ENCODE assay signal across 9 cellular contexts in the genomic region with DNA sequence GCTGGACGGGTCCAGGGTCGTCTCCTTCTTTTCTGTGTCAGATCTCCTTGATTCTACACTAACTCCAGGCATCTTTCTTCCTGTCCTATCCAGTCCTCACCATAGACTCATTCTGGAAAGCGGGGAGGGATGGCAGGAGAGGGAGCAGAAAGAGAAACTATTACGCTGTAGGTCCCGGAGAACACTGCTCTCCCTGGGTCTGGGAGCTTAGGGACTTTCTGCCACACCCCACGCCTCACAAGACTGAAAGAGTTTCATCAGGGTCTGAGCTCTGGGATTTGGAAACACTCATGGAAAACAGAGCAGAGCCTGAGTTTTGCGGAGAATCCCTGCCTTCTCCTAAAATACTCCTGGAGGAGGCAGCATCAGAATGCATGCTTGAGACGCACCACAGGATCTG. TPM values are rescaled to one million over a fixed set of nuclear protein-coding genes. Genes with fewer than 3 reads are reported as not detected.
DNase-seq lines count a peak whose midpoint lies in the region; ATAC-seq and TF ChIP-seq lines count a peak whose summit lies in the region.
"Had no signal": no experiment of that assay in that cellular context is flagged by ENCODE, and none has a peak within 500 bp of the region (broad histone marks: within the 10 kb centered on the region; RNA-seq: fewer than 3 reads in every experiment).

No MANE protein-coding gene starts in this region.

- TF ChIP-seq CTCF in neural crest cell (conservative IDR thresholded peaks at IDR 0.05) (no peak), uterus (IDR thresholded peaks at IDR 0.05) (peak in 1 of 4 experiments; percentile 1)

- no peak overlapping the region for H3K4me3 Mint-ChIP-seq in neural crest cell

- no peak for DNase-seq in activated naive CD4-positive, alpha-beta T cell treated with anti-CD3 and anti-CD28 coated beads, Interleukin-2, amount 50 U/mL, for 72 hours (ENCODE audit: low spot score in 2 of 2)
- no peak for DNase-seq in activated naive CD4-positive, alpha-beta T cell treated with anti-CD3 and anti-CD28 coated beads, Interleukin-2, amount 50 U/mL, for 16 hours
- DNase-seq in neural crest cell (ENCODE audit: low read depth, low spot score), result no peak
- peak; percentile 59 to 69 for DNase-seq in uterus
- DNase-seq in DMS79 treated with DMSO at 0.1 percent for 48 hours (lab: John Stamatoyannopoulos, UW), result no peak
- DNase-seq in kidney tubule cell (ENCODE audit: low spot score), result no peak

- peaks cover 0 to 3% of the 10 kb centered on the region in 2 donors for H3K4me1 ChIP-seq in uterus

- no peaks in the 10 kb centered on the region for H3K36me3 ChIP-seq in uterus

- peak overlapping the region; percentile 83 to 98 for H3K27ac Mint-ChIP-seq in activated naive CD4-positive, alpha-beta T cell treated with anti-CD3 and anti-CD28 coated beads, Interleukin-2, amount 50 U/mL, for 72 hours
- H3K27ac Mint-ChIP-seq in neural crest cell (ENCODE audit: unreplicated experiment), result peak overlapping the region; percentile 52

- no peaks in the 10 kb centered on the region for H3K9me3 ChIP-seq in uterus

- peaks cover 20% of the 10 kb centered on the region for H3K4me1 Mint-ChIP-seq in neural crest cell

- H3K36me3 Mint-ChIP-seq in activated naive CD4-positive, alpha-beta T cell treated with anti-CD3 and anti-CD28 coated beads, Interleukin-2, amount 50 U/mL, for 72 hours, result no peaks in the 10 kb centered on the region
- H3K36me3 Mint-ChIP-seq in neural crest cell (ENCODE audit: low read depth), result no peaks in the 10 kb centered on the region
- H3K36me3 Mint-ChIP-seq: CD4-positive, CD25-positive, alpha-beta regulatory T cell had no signal

- peak overlapping the region; percentile 15 to 24 for H3K4me3 ChIP-seq in uterus

- no peaks in the 10 kb centered on the region for H3K27me3 Mint-ChIP-seq in neural crest cell (ENCODE audit: low read depth)

- H3K9me3 Mint-ChIP-seq in activated naive CD4-positive, alpha-beta T cell treated with anti-CD3 and anti-CD28 coated beads, Interleukin-2, amount 50 U/mL, for 72 hours, result no peaks in the 10 kb centered on the region
- H3K9me3 Mint-ChIP-seq in neural crest cell, result no peaks in the 10 kb centered on the region
- H3K9me3 Mint-ChIP-seq: CD4-positive, CD25-positive, alpha-beta regulatory T cell had no signal

- peak overlapping the region; percentile 74 to 83 for H3K27ac ChIP-seq in uterus

- ATAC-seq in activated naive CD4-positive, alpha-beta T cell treated with anti-CD3 and anti-CD28 coated beads, Interleukin-2, amount 50 U/mL, for 72 hours, result no peak
- peak; percentile 7 for ATAC-seq in esophagus mucosa
- ATAC-seq in HG03025 (IDR thresholded peaks at IDR 0.05; ENCODE audit: low FRiP score, unreplicated experiment), result no peak

- no peaks in the 10 kb centered on the region for H3K27me3 ChIP-seq in uterus

- no peak for TF ChIP-seq POLR2A in uterus (IDR thresholded peaks at IDR 0.05)

- intact Hi-C loops in uterus (cut with DNase I; ENCODE audit: low total_unique reads), result no loop called here

RNA-seq across cellular contexts. Expression of gene ASB13, which starts 38.0 kb away (rescaled TPM):
- 10 to 100 TPM in 1 of 2 donors, under 1 TPM in 1; 0.41 to 14.3 TPM for total RNA-seq in activated naive CD4-positive, alpha-beta T cell treated with anti-CD3 and anti-CD28 coated beads, Interleukin-2, amount 50 U/mL, for 72 hours
- 15.3 TPM for total RNA-seq in esophagus mucosa
- 40.8 and 41.0 TPM in 2 replicates for total RNA-seq in neural crest cell
- 10 to 100 TPM in 3 of 4 donors, 1 to 10 TPM in 1; 8.7 to 25.7 (median 17.9) TPM for total RNA-seq in uterus

RNA-seq across cellular contexts. Expression of gene TASOR2, which starts 56.3 kb away (rescaled TPM):
- total RNA-seq in activated naive CD4-positive, alpha-beta T cell treated with anti-CD3 and anti-CD28 coated beads, Interleukin-2, amount 50 U/mL, for 72 hours, result 10 to 100 TPM; 44.9 to 54.9 TPM
- total RNA-seq in esophagus mucosa (32.8 TPM), neural crest cell (49.1 and 49.8 TPM in 2 replicates), uterus (100 to 1,000 TPM in 2 of 4 donors, 10 to 100 TPM in 2; 32.6 to 128 (median 75.1) TPM)

Comparison
In these comparisons a context has a peak if more than half of its experiments do, and no peak if none do; other contexts are left out.
1. DNase-seq: peak in uterus (2 of 2); none in activated naive CD4-positive, alpha-beta T cell treated with anti-CD3 and anti-CD28 coated beads, Interleukin-2, amount 50 U/mL, for 72 hours (0 of 2), activated naive CD4-positive, alpha-beta T cell treated with anti-CD3 and anti-CD28 coated beads, Interleukin-2, amount 50 U/mL, for 16 hours (single experiment), neural crest cell (single experiment), DMS79 treated with DMSO at 0.1 percent for 48 hours (single experiment) and kidney tubule cell (single experiment).